Comparison of ENCODE assay signal across 9 cellular contexts in genomic region chr12:62522984-62523383, GRCh38. TPM values are rescaled to one million over a fixed set of nuclear protein-coding genes. Genes with fewer than 3 reads are reported as not detected.
A peak's percentile ranks its signal among the peaks of the same experiment; 100 is the strongest.
DNase-seq lines count a peak whose midpoint lies in the region; ATAC-seq, FAIRE-seq and TF ChIP-seq lines count a peak whose summit lies in the region.
"Had no signal": no experiment of that assay in that cellular context is flagged by ENCODE, and none has a peak within 500 bp of the region (broad histone marks: within the 10 kb centered on the region; RNA-seq: fewer than 3 reads in every experiment).

No MANE protein-coding gene starts in this region.

- no peak for FAIRE-seq in GM12891 (lab: Jason Lieb, UNC)

- intact Hi-C loops in left ventricle myocardium inferior (cut with micrococcal nuclease): no loop called here
- intact Hi-C loops in cardiac septum (cut with DNase I): no loop called here

- H3K9me3 Mint-ChIP-seq in type B pancreatic cell: no peaks in the 10 kb centered on the region

- no peaks in the 10 kb centered on the region for H3K27me3 ChIP-seq in left ventricle myocardium inferior (ENCODE audit: low read depth)

- peaks cover 24% of the 10 kb centered on the region for H3K36me3 ChIP-seq in left ventricle myocardium inferior

- H3K36me3 Mint-ChIP-seq in type B pancreatic cell: peaks cover 18% of the 10 kb centered on the region

- no peaks in the 10 kb centered on the region for H3K9me3 ChIP-seq in left ventricle myocardium inferior (replicated peaks)

- peaks cover 8% of the 10 kb centered on the region for H3K4me1 Mint-ChIP-seq in type B pancreatic cell (ENCODE audit: unreplicated experiment)

- no peak overlapping the region for H3K4me3 ChIP-seq in left ventricle myocardium inferior
- no peak overlapping the region for H3K4me3 ChIP-seq in cardiac fibroblast (replicated peaks in 1 of 2; ENCODE audit: low read depth in 2 of 2, low read length in 2 of 2)

- DNase-seq in left ventricle myocardium inferior (no peak), cardiac septum (ENCODE audit: low spot score) (no peak), cardiac fibroblast (ENCODE audit: low read depth in 2 of 2) (peak; percentile 19 to 22), type B pancreatic cell (ENCODE audit: extremely low spot score, unreplicated experiment) (no peak), GM12891 (ENCODE audit: insufficient read length, low spot score) (no peak), glomerular visceral epithelial cell (ENCODE audit: extremely low spot score) (no peak), NAMALWA (ENCODE audit: low spot score) (no peak)
- DNase-seq: activated effector memory CD4-positive, alpha-beta T cell treated with Interleukin-2 at 50 U/mL for 16 hours had no signal

- TF ChIP-seq CTCF in left ventricle myocardium inferior (IDR thresholded peaks at IDR 0.05; ENCODE audit: borderline replicate concordance) (peak; percentile 23), cardiac fibroblast (IDR thresholded peaks at IDR 0.05; ENCODE audit: low read depth, low read length) (no peak), type B pancreatic cell (conservative IDR thresholded peaks at IDR 0.05) (peak; percentile 19)

- H3K27ac ChIP-seq in left ventricle myocardium inferior (replicated peaks): no peak overlapping the region

- no peak for TF ChIP-seq POLR2A in GM12891 (IDR thresholded peaks at IDR 0.05; ENCODE audit: low read depth, low read length)

- H3K27ac Mint-ChIP-seq in type B pancreatic cell: peak overlapping the region; percentile 48

- H3K4me3 Mint-ChIP-seq in type B pancreatic cell: no peak overlapping the region

- peaks cover 18% of the 10 kb centered on the region for H3K4me1 ChIP-seq in left ventricle myocardium inferior

- peak; percentile 51 for ATAC-seq in HG03175 (IDR thresholded peaks at IDR 0.05; ENCODE audit: unreplicated experiment)

- no peaks in the 10 kb centered on the region for H3K27me3 Mint-ChIP-seq in type B pancreatic cell

TF ChIP-seq in GM12891, 5 proteins besides CTCF, POLR2A, EP300 and RAD21:
- no peak for TF ChIP-seq POU2F2 (IDR thresholded peaks at IDR 0.05; ENCODE audit: low read depth, low read length)
TF ChIP-seq in GM12891: peak in this region for 0.

RNA-seq across cellular contexts. Expression of gene MON2, which starts 56.4 kb away (rescaled TPM):
- total RNA-seq in left ventricle myocardium inferior (17.2 TPM), cardiac septum (26.4 TPM), type B pancreatic cell (ENCODE audit: low replicate concordance) (44.2 and 47.4 TPM in 2 replicates)
- polyA plus RNA-seq in GM12891 (2012; ENCODE audit: low read depth, missing spikeins): 12.2 TPM

Comparison
In these comparisons a context has a peak if more than half of its experiments do, and no peak if none do; other contexts are left out.
1. DNase-seq: peak in cardiac fibroblast (2 of 2); none in left ventricle myocardium inferior (single experiment), cardiac septum (single experiment), type B pancreatic cell (single experiment), GM12891 (single experiment), glomerular visceral epithelial cell (single experiment) and NAMALWA (single experiment).